In the genomic region with DNA sequence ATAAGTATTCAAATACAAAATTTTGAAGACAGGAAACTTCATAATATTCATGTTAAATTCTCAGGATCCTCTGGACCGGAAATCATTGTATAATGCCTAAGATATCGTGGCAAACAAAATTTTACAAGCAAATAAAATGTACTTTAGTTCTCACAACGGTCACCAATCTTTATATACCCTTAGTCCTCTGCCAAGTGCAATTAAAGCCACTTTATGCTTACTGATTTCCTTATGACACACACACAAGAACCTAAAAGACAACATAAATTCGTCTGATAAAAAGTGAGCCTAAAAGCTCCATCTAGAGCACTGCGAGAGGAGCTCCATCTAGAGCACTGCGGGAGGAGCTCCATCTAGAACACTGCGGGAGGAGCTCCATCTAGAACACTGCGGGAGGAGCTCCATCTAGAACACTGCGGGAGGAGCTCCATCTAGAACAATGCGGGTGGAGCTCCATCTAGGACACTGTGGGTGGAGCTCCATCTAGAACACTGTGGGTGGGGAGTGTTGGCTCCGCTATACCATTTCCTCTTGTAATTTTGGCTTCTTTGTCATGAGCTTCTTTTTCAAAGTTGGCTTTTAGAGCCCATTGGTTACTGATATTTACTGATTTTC, we compare ENCODE assay signal across 1 cellular context.
TF ChIP-seq lines count a peak whose summit lies in the region.

No MANE protein-coding gene starts in this region.

TF ChIP-seq in IMR-90, 13 proteins besides CTCF, POLR2A, EP300 and RAD21:
- TF ChIP-seq, protein P1, sequence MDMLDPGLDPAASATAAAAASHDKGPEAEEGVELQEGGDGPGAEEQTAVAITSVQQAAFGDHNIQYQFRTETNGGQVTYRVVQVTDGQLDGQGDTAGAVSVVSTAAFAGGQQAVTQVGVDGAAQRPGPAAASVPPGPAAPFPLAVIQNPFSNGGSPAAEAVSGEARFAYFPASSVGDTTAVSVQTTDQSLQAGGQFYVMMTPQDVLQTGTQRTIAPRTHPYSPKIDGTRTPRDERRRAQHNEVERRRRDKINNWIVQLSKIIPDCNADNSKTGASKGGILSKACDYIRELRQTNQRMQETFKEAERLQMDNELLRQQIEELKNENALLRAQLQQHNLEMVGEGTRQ (IDR thresholded peaks at IDR 0.05; ENCODE audit: low read depth, low read length) = no peak
- TF ChIP-seq RFX5 (IDR thresholded peaks at IDR 0.05; ENCODE audit: low read depth, low read length) = no peak
- no peak for TF ChIP-seq RCOR1 (IDR thresholded peaks at IDR 0.05; ENCODE audit: insufficient replicate concordance, low read length)
- TF ChIP-seq BHLHE40 (IDR thresholded peaks at IDR 0.05; ENCODE audit: low read depth, low read length) = no peak
- TF ChIP-seq CEBPB (IDR thresholded peaks at IDR 0.05; ENCODE audit: low read depth, low read length) = no peak
- no peak for TF ChIP-seq MXI1 (IDR thresholded peaks at IDR 0.05; ENCODE audit: borderline replicate concordance, low read depth, low read length)
- no peak for TF ChIP-seq MAZ (IDR thresholded peaks at IDR 0.05; ENCODE audit: borderline replicate concordance, low read depth, low read length)
- no peak for TF ChIP-seq SMC3 (IDR thresholded peaks at IDR 0.05; ENCODE audit: low read depth, low read length)
- no peak for TF ChIP-seq FOS (IDR thresholded peaks at IDR 0.05; ENCODE audit: low read depth, low read length)
- TF ChIP-seq MAFK (IDR thresholded peaks at IDR 0.05; ENCODE audit: low read depth, low read length) = no peak
- no peak for TF ChIP-seq CHD1 (IDR thresholded peaks at IDR 0.05; ENCODE audit: low read depth, low read length)
- TF ChIP-seq, protein P2, sequence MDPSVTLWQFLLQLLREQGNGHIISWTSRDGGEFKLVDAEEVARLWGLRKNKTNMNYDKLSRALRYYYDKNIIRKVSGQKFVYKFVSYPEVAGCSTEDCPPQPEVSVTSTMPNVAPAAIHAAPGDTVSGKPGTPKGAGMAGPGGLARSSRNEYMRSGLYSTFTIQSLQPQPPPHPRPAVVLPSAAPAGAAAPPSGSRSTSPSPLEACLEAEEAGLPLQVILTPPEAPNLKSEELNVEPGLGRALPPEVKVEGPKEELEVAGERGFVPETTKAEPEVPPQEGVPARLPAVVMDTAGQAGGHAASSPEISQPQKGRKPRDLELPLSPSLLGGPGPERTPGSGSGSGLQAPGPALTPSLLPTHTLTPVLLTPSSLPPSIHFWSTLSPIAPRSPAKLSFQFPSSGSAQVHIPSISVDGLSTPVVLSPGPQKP (IDR thresholded peaks at IDR 0.05; ENCODE audit: borderline replicate concordance, low read depth, low read length) = no peak
- TF ChIP-seq NFE2L2 (IDR thresholded peaks at IDR 0.05; ENCODE audit: low read depth, low read length) = no peak
TF ChIP-seq in IMR-90: peak in this region for 0.
